ENCODE assay signal across 30 cellular contexts in genomic region chr12:33129500-33129899, GRCh38.
"Had no signal": no experiment of that assay in that cellular context is flagged by ENCODE, and none has a peak within 500 bp of the region (broad histone marks: within the 10 kb centered on the region; RNA-seq: fewer than 3 reads in every experiment).

No MANE protein-coding gene starts in this region.

- H3K4me3 Mint-ChIP-seq: dendritic cell treated with granulocyte-macrophage colony-stimulating factor and Interleukin-4, amounts not matched to agents 40 ng/mL and 50 ng/mL, for 4 days; effector memory CD8-positive, alpha-beta T cell; endodermal cell had no signal

- H3K4me2 ChIP-seq: hepatocyte had no signal

- ATAC-seq: effector memory CD8-positive, alpha-beta T cell; esophagus mucosa; foreskin keratinocyte; gastrocnemius medialis; gastroesophageal sphincter; heart left ventricle; heart right ventricle had no signal

- H3K27me3 Mint-ChIP-seq: dendritic cell treated with granulocyte-macrophage colony-stimulating factor and Interleukin-4, amounts not matched to agents 40 ng/mL and 50 ng/mL, for 4 days; effector memory CD8-positive, alpha-beta T cell had no signal

- H3K27ac ChIP-seq: colonic mucosa, coronary artery, dorsolateral prefrontal cortex, epithelial cell of prostate, esophagus muscularis mucosa, esophagus squamous epithelium, foreskin keratinocyte, gastrocnemius medialis, gastroesophageal sphincter, heart left ventricle, heart right ventricle, hepatocyte had no signal

- H3K79me2 ChIP-seq: hepatocyte had no signal

- H2AFZ ChIP-seq: hepatocyte had no signal

- H3K36me3 ChIP-seq: colonic mucosa, esophagus muscularis mucosa, esophagus squamous epithelium, gastrocnemius medialis, gastroesophageal sphincter, heart left ventricle, heart right ventricle had no signal

- H3K4me3 ChIP-seq: colonic mucosa, coronary artery, dorsolateral prefrontal cortex, esophagus muscularis mucosa, esophagus squamous epithelium, gastrocnemius medialis, gastroesophageal sphincter, heart left ventricle, heart right ventricle, hepatocyte had no signal

- H3K4me1 ChIP-seq: colonic mucosa, esophagus muscularis mucosa, gastrocnemius medialis, gastroesophageal sphincter, heart left ventricle, heart right ventricle had no signal

- H3K27ac Mint-ChIP-seq: dendritic cell treated with granulocyte-macrophage colony-stimulating factor and Interleukin-4, amounts not matched to agents 40 ng/mL and 50 ng/mL, for 4 days; effector memory CD8-positive, alpha-beta T cell; endodermal cell had no signal

- DNase-seq: colonic mucosa; cortex of kidney; dermis blood vessel endothelial cell; dorsolateral prefrontal cortex; effector CD4-positive, alpha-beta T cell; effector CD8-positive, alpha-beta T cell; effector memory CD4-positive, alpha-beta T cell; effector memory CD8-positive, alpha-beta T cell; endodermal cell; erythroblast; esophagus squamous epithelium; foreskin fibroblast; foreskin keratinocyte; foreskin melanocyte; gastrocnemius medialis; glutamatergic neuron; head of caudate nucleus; heart left ventricle; heart right ventricle had no signal

- FAIRE-seq: colon, endometrium, endothelial cell of umbilical vein, frontal cortex had no signal

- H3K27me3 ChIP-seq: colonic mucosa, esophagus muscularis mucosa, esophagus squamous epithelium, foreskin keratinocyte, gastrocnemius medialis, gastroesophageal sphincter, heart left ventricle, heart right ventricle, hepatocyte had no signal

- H3K9me3 ChIP-seq: colonic mucosa, esophagus muscularis mucosa, esophagus squamous epithelium, gastrocnemius medialis, gastroesophageal sphincter, heart left ventricle, heart right ventricle had no signal
